Comparison of ENCODE assay signal across 1 cellular context in the genomic region with DNA sequence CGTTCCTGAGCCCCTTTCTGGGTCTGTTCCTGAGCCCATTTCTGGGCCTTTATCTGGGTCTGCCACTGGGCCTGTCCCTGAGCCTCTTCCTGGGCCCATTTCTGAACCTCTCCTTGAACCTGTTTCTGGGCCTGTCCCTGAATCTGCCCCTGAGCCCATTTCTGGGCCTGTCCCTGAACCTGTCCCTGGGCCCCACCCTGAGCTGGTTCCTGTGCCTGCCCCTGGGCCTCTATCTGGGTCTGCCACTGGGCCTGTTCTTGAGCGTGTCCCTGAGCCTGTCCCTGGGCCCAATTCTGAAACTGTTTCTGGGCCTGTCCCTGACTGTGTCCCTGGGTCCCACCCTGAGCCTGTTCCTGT.
TF ChIP-seq lines count a peak whose summit lies in the region.

No MANE protein-coding gene starts in this region.

TF ChIP-seq in HepG2, 621 proteins besides CTCF, POLR2A, EP300 and RAD21:
- no peak for TF ChIP-seq SNAI1 (CRISPR knock-in tag; IDR thresholded peaks at IDR 0.05; ENCODE audit: borderline replicate concordance)
- no peak for TF ChIP-seq HMGA1 (CRISPR knock-in tag; conservative IDR thresholded peaks at IDR 0.05)
- TF ChIP-seq, protein P1, sequence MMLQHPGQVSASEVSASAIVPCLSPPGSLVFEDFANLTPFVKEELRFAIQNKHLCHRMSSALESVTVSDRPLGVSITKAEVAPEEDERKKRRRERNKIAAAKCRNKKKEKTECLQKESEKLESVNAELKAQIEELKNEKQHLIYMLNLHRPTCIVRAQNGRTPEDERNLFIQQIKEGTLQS (CRISPR knock-in tag; IDR thresholded peaks at IDR 0.05), result no peak
- TF ChIP-seq XBP1 (CRISPR knock-in tag; IDR thresholded peaks at IDR 0.05), result no peak
- no peak for TF ChIP-seq ZNF563 (CRISPR knock-in tag; IDR thresholded peaks at IDR 0.05)
- no peak for TF ChIP-seq ZNF772 (CRISPR knock-in tag; IDR thresholded peaks at IDR 0.05)
- TF ChIP-seq TEAD3 (CRISPR knock-in tag; optimal IDR thresholded peaks at IDR 0.05; ENCODE audit: borderline replicate concordance), result no peak
- no peak for TF ChIP-seq MYNN (CRISPR knock-in tag; IDR thresholded peaks at IDR 0.05; ENCODE audit: low read depth)
- no peak for TF ChIP-seq ZFP1 (CRISPR knock-in tag; IDR thresholded peaks at IDR 0.05)
- TF ChIP-seq RFXANK (CRISPR knock-in tag; IDR thresholded peaks at IDR 0.05), result no peak
- TF ChIP-seq NCOA2 (CRISPR knock-in tag; IDR thresholded peaks at IDR 0.05), result no peak
- no peak for TF ChIP-seq ZC3H4 (CRISPR knock-in tag; IDR thresholded peaks at IDR 0.05; ENCODE audit: borderline replicate concordance)
- no peak for TF ChIP-seq SMAD9 (CRISPR knock-in tag; IDR thresholded peaks at IDR 0.05)
- TF ChIP-seq, protein P2, sequence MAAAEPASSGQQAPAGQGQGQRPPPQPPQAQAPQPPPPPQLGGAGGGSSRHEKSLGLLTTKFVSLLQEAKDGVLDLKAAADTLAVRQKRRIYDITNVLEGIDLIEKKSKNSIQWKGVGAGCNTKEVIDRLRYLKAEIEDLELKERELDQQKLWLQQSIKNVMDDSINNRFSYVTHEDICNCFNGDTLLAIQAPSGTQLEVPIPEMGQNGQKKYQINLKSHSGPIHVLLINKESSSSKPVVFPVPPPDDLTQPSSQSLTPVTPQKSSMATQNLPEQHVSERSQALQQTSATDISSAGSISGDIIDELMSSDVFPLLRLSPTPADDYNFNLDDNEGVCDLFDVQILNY (CRISPR knock-in tag; conservative IDR thresholded peaks at IDR 0.05), result no peak
- no peak for TF ChIP-seq SRSF4 (IDR thresholded peaks at IDR 0.05; ENCODE audit: low read depth, low read length, poor library complexity, severe bottlenecking)
- TF ChIP-seq, protein P3, sequence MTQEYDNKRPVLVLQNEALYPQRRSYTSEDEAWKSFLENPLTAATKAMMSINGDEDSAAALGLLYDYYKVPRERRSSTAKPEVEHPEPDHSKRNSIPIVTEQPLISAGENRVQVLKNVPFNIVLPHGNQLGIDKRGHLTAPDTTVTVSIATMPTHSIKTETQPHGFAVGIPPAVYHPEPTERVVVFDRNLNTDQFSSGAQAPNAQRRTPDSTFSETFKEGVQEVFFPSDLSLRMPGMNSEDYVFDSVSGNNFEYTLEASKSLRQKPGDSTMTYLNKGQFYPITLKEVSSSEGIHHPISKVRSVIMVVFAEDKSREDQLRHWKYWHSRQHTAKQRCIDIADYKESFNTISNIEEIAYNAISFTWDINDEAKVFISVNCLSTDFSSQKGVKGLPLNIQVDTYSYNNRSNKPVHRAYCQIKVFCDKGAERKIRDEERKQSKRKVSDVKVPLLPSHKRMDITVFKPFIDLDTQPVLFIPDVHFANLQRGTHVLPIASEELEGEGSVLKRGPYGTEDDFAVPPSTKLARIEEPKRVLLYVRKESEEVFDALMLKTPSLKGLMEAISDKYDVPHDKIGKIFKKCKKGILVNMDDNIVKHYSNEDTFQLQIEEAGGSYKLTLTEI (CRISPR knock-in tag; conservative IDR thresholded peaks at IDR 0.05), result no peak
- no peak for TF ChIP-seq MXD4 (CRISPR knock-in tag; IDR thresholded peaks at IDR 0.05)
- no peak for TF ChIP-seq HDAC1 (CRISPR knock-in tag; IDR thresholded peaks at IDR 0.05)
TF ChIP-seq in HepG2: peak in this region for 0.
